In genomic region chr7:55052726-55053431, GRCh38 we compare ENCODE assay signal across 13 cellular contexts. TPM values are rescaled to one million over a fixed set of nuclear protein-coding genes. Genes with fewer than 3 reads are reported as not detected.
DNase-seq lines count a peak whose midpoint lies in the region; ATAC-seq and TF ChIP-seq lines count a peak whose summit lies in the region.
"Had no signal": no experiment of that assay in that cellular context is flagged by ENCODE, and none has a peak within 500 bp of the region (broad histone marks: within the 10 kb centered on the region; RNA-seq: fewer than 3 reads in every experiment).

No MANE protein-coding gene starts in this region.

- H4K5ac ChIP-seq in mesendoderm (ENCODE audit: low read length): no peak overlapping the region

- no peak overlapping the region for H3K4me3 ChIP-seq in astrocyte of the spinal cord (ENCODE audit: low read depth, low read length)
- H3K4me3 ChIP-seq in skeletal muscle tissue (ENCODE audit: low read length in 3 of 3): no peak overlapping the region
- no peak overlapping the region for H3K4me3 ChIP-seq in mesendoderm (ENCODE audit: low read length)

- no peak overlapping the region for H4K8ac ChIP-seq in mesendoderm (ENCODE audit: low read depth, low read length)

- H3K4me1 ChIP-seq in foreskin keratinocyte (peaks cover 72% of the 10 kb centered on the region), skeletal muscle tissue (ENCODE audit: control insufficient read depth in 3 of 3, insufficient read depth in 3 of 3, low read length in 3 of 3) (peaks cover 35 to 76% (median 55%) of the 10 kb centered on the region in 3 donors), mesendoderm (ENCODE audit: control insufficient read depth, low read depth, low read length) (no peaks in the 10 kb centered on the region)

- peak overlapping the region; percentile 94 for H3K27ac ChIP-seq in foreskin keratinocyte
- peak overlapping the region; percentile 74 for H3K27ac ChIP-seq in skeletal muscle tissue (ENCODE audit: low read depth, low read length)
- no peak overlapping the region for H3K27ac ChIP-seq in mesendoderm (ENCODE audit: low read depth, low read length)

- no peak for TF ChIP-seq CTCF in astrocyte of the spinal cord (IDR thresholded peaks at IDR 0.05; ENCODE audit: low read depth, low read length)
- no peak for TF ChIP-seq CTCF in foreskin keratinocyte (conservative IDR thresholded peaks at IDR 0.05)

- no peaks in the 10 kb centered on the region for H3K9me3 ChIP-seq in skeletal muscle tissue (ENCODE audit: control insufficient read depth in 3 of 3, low read length in 3 of 3)
- H3K9me3 ChIP-seq: BE2C had no signal

- H2BK15ac ChIP-seq in mesendoderm (replicated peaks; ENCODE audit: low read depth): no peak overlapping the region

- H3K9ac ChIP-seq in skeletal muscle tissue (ENCODE audit: low read depth in 1 of 3, low read length in 3 of 3) (peak overlapping the region in 1 of 3 donors; percentile 7), mesendoderm (ENCODE audit: low read length) (no peak overlapping the region)

- H3K23ac ChIP-seq in mesendoderm (ENCODE audit: low read length): no peak overlapping the region

- H2AK5ac ChIP-seq in mesendoderm (ENCODE audit: low read length): no peak overlapping the region

- peak; percentile 76 for DNase-seq in astrocyte of the spinal cord (ENCODE audit: low read depth, low spot score)
- peak in 1 of 2 donors; percentile 68 for DNase-seq in foreskin keratinocyte
- DNase-seq in mesendoderm: no peak
- DNase-seq: activated B cell treated with CpG ODN at 0.5 μM for 24 hours, BE2C, DND-41, NCI-H2171, T-cell had no signal

- H3K79me2 ChIP-seq in mesendoderm (ENCODE audit: control insufficient read depth, insufficient read depth, low read length): no peaks in the 10 kb centered on the region

- no peak overlapping the region for H3K18ac ChIP-seq in mesendoderm (ENCODE audit: low read length)

- H3K27me3 ChIP-seq in foreskin keratinocyte (no peaks in the 10 kb centered on the region), skeletal muscle tissue (ENCODE audit: control insufficient read depth in 3 of 3, insufficient read depth in 3 of 3, low read length in 3 of 3) (no peaks in the 10 kb centered on the region), mesendoderm (ENCODE audit: insufficient read depth, low read length, poor library complexity) (no peaks in the 10 kb centered on the region)
- H3K27me3 ChIP-seq: BE2C had no signal

- ATAC-seq in GM19463 (IDR thresholded peaks at IDR 0.05; ENCODE audit: unreplicated experiment) (peak; percentile 39), foreskin keratinocyte (peak; percentile 15), GM19395 (IDR thresholded peaks at IDR 0.05; ENCODE audit: unreplicated experiment) (no peak), GM21515 (IDR thresholded peaks at IDR 0.05; ENCODE audit: unreplicated experiment) (no peak), GM21529 (IDR thresholded peaks at IDR 0.05; ENCODE audit: unreplicated experiment) (no peak)
- ATAC-seq: T-cell had no signal

- H3K36me3 ChIP-seq in skeletal muscle tissue (ENCODE audit: control insufficient read depth in 3 of 3, insufficient read depth in 3 of 3, low read length in 3 of 3) (no peaks in the 10 kb centered on the region), mesendoderm (ENCODE audit: control insufficient read depth, insufficient read depth, low read length) (no peaks in the 10 kb centered on the region)

- H2BK5ac ChIP-seq in mesendoderm (ENCODE audit: low read length): no peak overlapping the region

- H3K56ac ChIP-seq in mesendoderm (ENCODE audit: low read length): no peak overlapping the region

- H3K4me2 ChIP-seq in mesendoderm (ENCODE audit: low read length): no peak overlapping the region

- no CpG with 5 or more reads among the region's 13 CpGs for WGBS in mesendoderm (ENCODE audit: extremely low coverage, insufficient coverage, low lambda C conversion rate)

- no peaks in the 10 kb centered on the region for H3K79me1 ChIP-seq in mesendoderm (ENCODE audit: low read length)

- in situ Hi-C loops in astrocyte of the spinal cord (cut with HindIII; ENCODE audit: low sequenced_read_pairs): no loop called here

- H3K4ac ChIP-seq in mesendoderm (ENCODE audit: low read depth, low read length): no peak overlapping the region

- H2BK120ac ChIP-seq in mesendoderm (ENCODE audit: low read depth, low read length): no peak overlapping the region

RNA-seq across cellular contexts. Expression of gene EGFR, which starts 34.1 kb away (rescaled TPM):
- total RNA-seq in foreskin keratinocyte: 156 and 161 TPM in 2 replicates
- 22.4 and 28.7 TPM in 2 replicates for polyA plus RNA-seq in foreskin keratinocyte
- 17.7 TPM for total RNA-seq in skeletal muscle tissue
- 1.1 TPM for polyA plus RNA-seq in mesendoderm (2013, experiment 1 of 2)
- 1.0 TPM for polyA plus RNA-seq in mesendoderm (2013, experiment 2 of 2)
- total RNA-seq: activated B cell treated with CpG ODN at 0.5 μM for 24 hours had no signal

Comparison
In these comparisons a context has a peak if more than half of its experiments do, and no peak if none do; other contexts are left out.
1. ATAC-seq: peak in GM19463 (single experiment) and foreskin keratinocyte (single experiment); none in GM19395 (single experiment), GM21515 (single experiment) and GM21529 (single experiment).